ENCODE assay signal across 33 cellular contexts in the genomic region with DNA sequence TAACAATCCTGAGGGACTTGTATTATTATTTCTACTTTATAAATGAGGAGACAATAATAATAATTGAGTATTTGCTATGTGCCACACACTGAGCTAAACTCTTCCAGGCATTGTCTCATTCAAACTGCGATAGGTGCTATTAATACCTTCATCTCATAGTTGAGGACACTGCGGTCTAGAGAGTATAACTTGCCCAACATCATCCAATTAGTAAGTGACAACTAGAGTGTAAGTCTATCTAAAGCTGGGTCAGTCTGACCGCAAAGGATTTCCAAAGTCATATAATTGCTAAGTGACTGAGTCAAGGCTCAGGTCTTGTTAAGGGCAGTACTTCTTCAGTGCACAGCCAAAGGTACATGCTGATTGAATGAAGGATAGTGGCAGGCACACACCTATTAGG.
"Had no signal": no experiment of that assay in that cellular context is flagged by ENCODE, and none has a peak within 500 bp of the region (broad histone marks: within the 10 kb centered on the region; RNA-seq: fewer than 3 reads in every experiment).

No MANE protein-coding gene starts in this region.

- DNase-seq: activated CD4-positive, alpha-beta T cell treated with anti-CD3 and anti-CD28 coated beads for 36 hours; activated CD4-positive, alpha-beta T cell treated with anti-CD3 and anti-CD28 coated beads, Interleukin-2, amount 10 ng/mL, durations not matched to agents 7 days and 5 days; activated CD4-positive, alpha-beta T cell treated with anti-CD3 and anti-CD28 coated beads, Interleukin-2, amount 50 U/mL, for 48 hours; activated CD8-positive, alpha-beta T cell treated with anti-CD3 and anti-CD28 coated beads, Interleukin-2, amount 10 ng/mL, durations not matched to agents 7 days and 5 days; activated gamma-delta T cell; activated naive CD4-positive, alpha-beta T cell treated with anti-CD3 and anti-CD28 coated beads for 36 hours; activated T-cell treated with anti-CD3 and anti-CD28 coated beads, Interleukin-2, amount 50 U/mL, for 24 hours; adrenal gland; body of pancreas; caudate nucleus; MM.1S; NCI-H1105; NCI-H1417 treated with DMSO at 0.1 percent for 48 hours; NCI-H187 treated with DMSO at 0.1 percent for 48 hours; NCI-H2081; NCI-H2171 treated with DMSO at 0.1 percent for 48 hours; NCI-H2227 treated with DMSO at 0.1 percent for 48 hours; NCI-H446; NCI-H510A treated with DMSO at 0.1 percent for 48 hours; NCI-H526 treated with DMSO at 0.1 percent for 48 hours; NCI-H774; NK-92 treated with Interleukin-12 subunit alpha and Interleukin-12 subunit beta, amount 100 ng/mL, for 24 hours; PC-9; SHP77; SJCRH30; T1000 had no signal

- H3K27me3 ChIP-seq: adrenal gland, body of pancreas, breast epithelium, SJCRH30 had no signal

- H3K36me3 ChIP-seq: adrenal gland, breast epithelium, SJCRH30 had no signal

- ATAC-seq: activated CD4-positive, alpha-beta T cell treated with anti-CD3 and anti-CD28 coated beads for 36 hours; activated CD4-positive, CD25-positive, alpha-beta regulatory T cell treated with anti-CD3 and anti-CD28 coated beads, Interleukin-2, amount 50 U/mL, for 24 hours; activated CD8-positive, alpha-beta T cell treated with anti-CD3 and anti-CD28 coated beads, Interleukin-2, amount 10 ng/mL, durations not matched to agents 7 days and 5 days; activated naive CD4-positive, alpha-beta T cell treated with anti-CD3 and anti-CD28 coated beads, Interleukin-2, amount 50 U/mL, for 72 hours; WTC11 had no signal

- H3K4me2 ChIP-seq: KMS-11, PC-9 had no signal

- H3K27ac ChIP-seq: adrenal gland, body of pancreas, breast epithelium, KMS-11, PC-9, RWPE1, SJCRH30, SK-N-MC had no signal

- H3K9me3 ChIP-seq: adrenal gland, body of pancreas, breast epithelium had no signal

- H3K4me3 ChIP-seq: adrenal gland, body of pancreas, breast epithelium, PC-9, SJCRH30, SK-N-MC had no signal

- H3K9ac ChIP-seq: KMS-11 had no signal

- H2AFZ ChIP-seq: PC-9 had no signal

- H3K4me1 ChIP-seq: breast epithelium, SJCRH30 had no signal
